2 cellular contexts compared by ENCODE assay signal in the genomic region with DNA sequence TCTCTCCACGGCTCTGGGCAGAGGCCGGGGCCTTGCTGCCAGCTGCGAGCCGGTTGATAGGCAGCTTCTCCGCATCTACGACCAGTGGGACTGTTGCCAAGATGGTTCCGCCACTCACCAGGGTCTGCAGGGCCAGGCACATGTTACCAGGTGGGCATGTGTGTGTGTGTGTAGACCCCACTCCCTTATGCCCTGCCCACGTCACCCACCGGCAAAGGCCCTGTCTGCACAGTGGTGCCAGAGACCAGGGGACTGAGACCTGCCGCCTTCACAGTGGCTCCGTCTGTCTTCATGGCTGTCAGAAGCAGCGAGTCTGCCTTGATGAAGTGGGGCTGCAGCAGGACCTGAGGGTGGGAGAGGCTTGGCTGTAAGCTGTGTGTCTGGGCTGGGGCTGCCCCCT.
TF ChIP-seq lines count a peak whose summit lies in the region.

No MANE protein-coding gene starts in this region.

TF ChIP-seq in A549, 52 proteins besides CTCF, POLR2A, EP300 and RAD21 (continued from another document):
- no peak for TF ChIP-seq HOXA7 (CRISPR knock-in tag; IDR thresholded peaks at IDR 0.05)
- no peak for TF ChIP-seq HES2 (IDR thresholded peaks at IDR 0.05)
- TF ChIP-seq CHD4 (IDR thresholded peaks at IDR 0.05; ENCODE audit: borderline replicate concordance), result no peak
- no peak for TF ChIP-seq BHLHE40 (IDR thresholded peaks at IDR 0.05; ENCODE audit: low read depth, low read length)
- TF ChIP-seq ZFP36 (IDR thresholded peaks at IDR 0.05; ENCODE audit: borderline replicate concordance, partially characterized antibody), result no peak
- TF ChIP-seq ZC3H11A (IDR thresholded peaks at IDR 0.05), result no peak
- TF ChIP-seq JUN (IDR thresholded peaks at IDR 0.05), result no peak
- TF ChIP-seq HEYL (CRISPR knock-in tag; IDR thresholded peaks at IDR 0.05), result no peak
- no peak for TF ChIP-seq MAFK (IDR thresholded peaks at IDR 0.05; ENCODE audit: partially characterized antibody)

TF ChIP-seq in GM23338, 12 proteins besides CTCF, POLR2A, EP300 and RAD21 (continued from another document):
- TF ChIP-seq, protein P1, sequence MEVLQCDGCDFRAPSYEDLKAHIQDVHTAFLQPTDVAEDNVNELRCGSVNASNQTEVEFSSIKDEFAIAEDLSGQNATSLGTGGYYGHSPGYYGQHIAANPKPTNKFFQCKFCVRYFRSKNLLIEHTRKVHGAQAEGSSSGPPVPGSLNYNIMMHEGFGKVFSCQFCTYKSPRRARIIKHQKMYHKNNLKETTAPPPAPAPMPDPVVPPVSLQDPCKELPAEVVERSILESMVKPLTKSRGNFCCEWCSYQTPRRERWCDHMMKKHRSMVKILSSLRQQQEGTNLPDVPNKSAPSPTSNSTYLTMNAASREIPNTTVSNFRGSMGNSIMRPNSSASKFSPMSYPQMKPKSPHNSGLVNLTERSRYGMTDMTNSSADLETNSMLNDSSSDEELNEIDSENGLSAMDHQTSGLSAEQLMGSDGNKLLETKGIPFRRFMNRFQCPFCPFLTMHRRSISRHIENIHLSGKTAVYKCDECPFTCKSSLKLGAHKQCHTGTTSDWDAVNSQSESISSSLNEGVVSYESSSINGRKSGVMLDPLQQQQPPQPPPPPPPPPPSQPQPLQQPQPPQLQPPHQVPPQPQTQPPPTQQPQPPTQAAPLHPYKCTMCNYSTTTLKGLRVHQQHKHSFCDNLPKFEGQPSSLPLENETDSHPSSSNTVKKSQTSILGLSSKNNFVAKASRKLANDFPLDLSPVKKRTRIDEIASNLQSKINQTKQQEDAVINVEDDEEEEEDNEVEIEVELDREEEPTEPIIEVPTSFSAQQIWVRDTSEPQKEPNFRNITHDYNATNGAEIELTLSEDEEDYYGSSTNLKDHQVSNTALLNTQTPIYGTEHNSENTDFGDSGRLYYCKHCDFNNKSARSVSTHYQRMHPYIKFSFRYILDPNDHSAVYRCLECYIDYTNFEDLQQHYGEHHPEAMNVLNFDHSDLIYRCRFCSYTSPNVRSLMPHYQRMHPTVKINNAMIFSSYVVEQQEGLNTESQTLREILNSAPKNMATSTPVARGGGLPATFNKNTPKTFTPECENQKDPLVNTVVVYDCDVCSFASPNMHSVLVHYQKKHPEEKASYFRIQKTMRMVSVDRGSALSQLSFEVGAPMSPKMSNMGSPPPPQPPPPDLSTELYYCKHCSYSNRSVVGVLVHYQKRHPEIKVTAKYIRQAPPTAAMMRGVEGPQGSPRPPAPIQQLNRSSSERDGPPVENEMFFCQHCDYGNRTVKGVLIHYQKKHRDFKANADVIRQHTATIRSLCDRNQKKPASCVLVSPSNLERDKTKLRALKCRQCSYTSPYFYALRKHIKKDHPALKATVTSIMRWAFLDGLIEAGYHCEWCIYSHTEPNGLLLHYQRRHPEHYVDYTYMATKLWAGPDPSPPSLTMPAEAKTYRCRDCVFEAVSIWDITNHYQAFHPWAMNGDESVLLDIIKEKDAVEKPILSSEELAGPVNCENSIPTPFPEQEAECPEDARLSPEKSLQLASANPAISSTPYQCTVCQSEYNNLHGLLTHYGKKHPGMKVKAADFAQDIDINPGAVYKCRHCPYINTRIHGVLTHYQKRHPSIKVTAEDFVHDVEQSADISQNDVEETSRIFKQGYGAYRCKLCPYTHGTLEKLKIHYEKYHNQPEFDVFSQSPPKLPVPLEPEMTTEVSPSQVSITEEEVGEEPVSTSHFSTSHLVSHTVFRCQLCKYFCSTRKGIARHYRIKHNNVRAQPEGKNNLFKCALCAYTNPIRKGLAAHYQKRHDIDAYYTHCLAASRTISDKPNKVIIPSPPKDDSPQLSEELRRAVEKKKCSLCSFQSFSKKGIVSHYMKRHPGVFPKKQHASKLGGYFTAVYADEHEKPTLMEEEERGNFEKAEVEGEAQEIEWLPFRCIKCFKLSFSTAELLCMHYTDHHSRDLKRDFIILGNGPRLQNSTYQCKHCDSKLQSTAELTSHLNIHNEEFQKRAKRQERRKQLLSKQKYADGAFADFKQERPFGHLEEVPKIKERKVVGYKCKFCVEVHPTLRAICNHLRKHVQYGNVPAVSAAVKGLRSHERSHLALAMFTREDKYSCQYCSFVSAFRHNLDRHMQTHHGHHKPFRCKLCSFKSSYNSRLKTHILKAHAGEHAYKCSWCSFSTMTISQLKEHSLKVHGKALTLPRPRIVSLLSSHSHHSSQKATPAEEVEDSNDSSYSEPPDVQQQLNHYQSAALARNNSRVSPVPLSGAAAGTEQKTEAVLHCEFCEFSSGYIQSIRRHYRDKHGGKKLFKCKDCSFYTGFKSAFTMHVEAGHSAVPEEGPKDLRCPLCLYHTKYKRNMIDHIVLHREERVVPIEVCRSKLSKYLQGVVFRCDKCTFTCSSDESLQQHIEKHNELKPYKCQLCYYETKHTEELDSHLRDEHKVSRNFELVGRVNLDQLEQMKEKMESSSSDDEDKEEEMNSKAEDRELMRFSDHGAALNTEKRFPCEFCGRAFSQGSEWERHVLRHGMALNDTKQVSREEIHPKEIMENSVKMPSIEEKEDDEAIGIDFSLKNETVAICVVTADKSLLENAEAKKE (CRISPR knock-in tag; IDR thresholded peaks at IDR 0.05), result no peak
TF ChIP-seq in GM23338: peak in this region for 0.
